8 cellular contexts compared by ENCODE assay signal in genomic region chr5:139392678-139393496, GRCh38. TPM values are rescaled to one million over a fixed set of nuclear protein-coding genes. Genes with fewer than 3 reads are reported as not detected.
DNase-seq lines count a peak whose midpoint lies in the region; ATAC-seq, FAIRE-seq and TF ChIP-seq lines count a peak whose summit lies in the region.

No MANE protein-coding gene starts in this region.

- no peaks in the 10 kb centered on the region for H3K9me3 ChIP-seq in BLaER1 treated with 17β-estradiol and CSF1 and Interleukin-3, amounts not matched to agents 10 nM and 100 nM (replicated peaks in 1 of 11)
- H3K9me3 ChIP-seq in heart right ventricle: no peaks in the 10 kb centered on the region
- no peaks in the 10 kb centered on the region for H3K9me3 ChIP-seq in small intestine (ENCODE audit: control insufficient read depth, low read depth)

- H3K27me3 ChIP-seq in BLaER1 treated with 17β-estradiol and CSF1 and Interleukin-3, amounts not matched to agents 10 nM and 100 nM: no peaks in the 10 kb centered on the region
- H3K27me3 ChIP-seq in heart right ventricle: peaks cover 0 to 35% (median 0%) of the 10 kb centered on the region in 7 donors
- H3K27me3 ChIP-seq in small intestine (ENCODE audit: control insufficient read depth in 2 of 2, insufficient read depth in 2 of 2, low read length in 2 of 2): no peaks in the 10 kb centered on the region

- peak overlapping the region; percentile 66 to 100 (median 99) for H3K27ac ChIP-seq in BLaER1 treated with 17β-estradiol and CSF1 and Interleukin-3, amounts not matched to agents 10 nM and 100 nM
- H3K27ac ChIP-seq in heart right ventricle: peak overlapping the region in 9 of 10 donors; percentile 89 to 97 (median 94)
- peak overlapping the region in 1 of 2 donors; percentile 85 for H3K27ac ChIP-seq in small intestine (ENCODE audit: low read depth in 1 of 2, low read length in 1 of 2)

- peaks cover 0 to 31% (median 28%) of the 10 kb centered on the region in 11 experiments; a peak in 18 of 22 replicates for H4K20me1 ChIP-seq in BLaER1 treated with 17β-estradiol and CSF1 and Interleukin-3, amounts not matched to agents 10 nM and 100 nM

- H3K4me2 ChIP-seq in BLaER1 treated with 17β-estradiol and CSF1 and Interleukin-3, amounts not matched to agents 10 nM and 100 nM: peak overlapping the region; percentile 90 to 99 (median 97)

- peak in 7 of 9 donors; percentile 35 to 64 (median 49) for TF ChIP-seq CTCF in heart right ventricle (IDR thresholded peaks at IDR 0.05)

- peak overlapping the region; percentile 81 to 98 (median 95) for H3K9ac ChIP-seq in BLaER1 treated with 17β-estradiol and CSF1 and Interleukin-3, amounts not matched to agents 10 nM and 100 nM

- H3K4me3 ChIP-seq in BLaER1 treated with 17β-estradiol and CSF1 and Interleukin-3, amounts not matched to agents 10 nM and 100 nM: peak overlapping the region; percentile 63 to 86 (median 76)
- peak overlapping the region; percentile 50 to 80 (median 69) for H3K4me3 ChIP-seq in heart right ventricle
- peak overlapping the region; percentile 50 to 64 for H3K4me3 ChIP-seq in small intestine (ENCODE audit: low read depth in 1 of 2, low read length in 2 of 2)

- ATAC-seq in GM19035 (IDR thresholded peaks at IDR 0.05; ENCODE audit: unreplicated experiment) (peak; percentile 48), HG03280 (IDR thresholded peaks at IDR 0.05; ENCODE audit: unreplicated experiment) (peak; percentile 43), heart right ventricle (peak in 7 of 8 donors; percentile 4 to 29 (median 16))

- intact Hi-C loops in heart right ventricle (cut with DNase I): loop anchor here in 2 of 10 donors (5.0 kb wide), 2 partner anchors 51 to 96 kb away; partner anchors contain the start of gene PAIP2 (in 1 of the 2)

- 12 to 32% methylated on average over 76 to 77 of the region's 77 CpGs for WGBS in heart right ventricle, 2 donors
- WGBS in small intestine, 3 donors: 1 to 2% (median 2%) methylated on average over 59 to 77 of the region's 77 CpGs

- DNase-seq in SHP77 (lab: John Stamatoyannopoulos, UW): peak; percentile 80 to 86
- peak; percentile 83 for DNase-seq in activated naive CD4-positive, alpha-beta T cell treated with Interleukin-2 at 50 U/mL for 16 hours
- peak in 1 of 2 donors; percentile 66 for DNase-seq in heart right ventricle
- peak; percentile 74 for DNase-seq in small intestine
- no peak for DNase-seq in pons (ENCODE audit: low spot score)

- peaks cover 0 to 28% (median 23%) of the 10 kb centered on the region in 11 experiments; a peak in 15 of 22 replicates for H3K36me3 ChIP-seq in BLaER1 treated with 17β-estradiol and CSF1 and Interleukin-3, amounts not matched to agents 10 nM and 100 nM
- H3K36me3 ChIP-seq in heart right ventricle: peaks cover 0 to 15% (median 0%) of the 10 kb centered on the region in 9 donors
- no peaks in the 10 kb centered on the region for H3K36me3 ChIP-seq in small intestine (ENCODE audit: control insufficient read depth in 2 of 2, insufficient read depth in 2 of 2, low read length in 2 of 2)

- no peak for FAIRE-seq in small intestine (lab: Jason Lieb, UNC)

- peaks cover 59 to 86% (median 78%) of the 10 kb centered on the region in 10 experiments for H3K4me1 ChIP-seq in BLaER1 treated with 17β-estradiol and CSF1 and Interleukin-3, amounts not matched to agents 10 nM and 100 nM
- peaks cover 7 to 89% (median 71%) of the 10 kb centered on the region in 9 donors for H3K4me1 ChIP-seq in heart right ventricle
- H3K4me1 ChIP-seq in small intestine (ENCODE audit: control insufficient read depth in 2 of 2, insufficient read depth in 1 of 2, low read depth in 1 of 2, low read length in 1 of 2): peaks cover under 1 to 3% of the 10 kb centered on the region in 2 donors

RNA-seq across cellular contexts. Expression of gene PROB1, which starts 2.0 kb away (rescaled TPM):
- total RNA-seq in heart right ventricle: 10 to 100 TPM; 26.3 to 64.8 (median 37.3) TPM
- 10 to 100 TPM; 12.2 to 28.5 TPM for polyA plus RNA-seq in heart right ventricle
- 1 to 10 TPM in 1 of 3 donors, under 1 TPM in 2; 0.45 to 1.0 (median 0.54) TPM for polyA plus RNA-seq in small intestine

RNA-seq across cellular contexts. Expression of gene MZB1, which starts 3.2 kb away (rescaled TPM):
- 1 to 10 TPM in 3 of 10 donors, under 1 TPM in 7; 0.28 to 6.6 (median 0.65) TPM for total RNA-seq in heart right ventricle
- polyA plus RNA-seq in heart right ventricle (1 to 10 TPM in 1 of 2 donors, under 1 TPM in 1; 0.67 to 1.5 TPM), small intestine (10 to 100 TPM in 2 of 3 donors, 1 to 10 TPM in 1; 2.7 to 58.9 (median 13.9) TPM)

RNA-seq across cellular contexts. Expression of gene SLC23A1, which starts 9.8 kb away (rescaled TPM):
- under 1 TPM in 1 of 10 donors, not detected in 9; 0.19 TPM for total RNA-seq in heart right ventricle
- polyA plus RNA-seq in heart right ventricle: not detected
- 10 to 100 TPM in 2 of 3 donors, 1 to 10 TPM in 1; 7.1 to 13.0 (median 11.9) TPM for polyA plus RNA-seq in small intestine

RNA-seq across cellular contexts. Expression of gene SPATA24, which starts 11.0 kb away (rescaled TPM):
- total RNA-seq in heart right ventricle: 10 to 100 TPM; 11.8 to 24.8 (median 16.5) TPM
- 10 to 100 TPM; 14.8 to 37.5 TPM for polyA plus RNA-seq in heart right ventricle
- 10 to 100 TPM in 2 of 3 donors, 1 to 10 TPM in 1; 7.2 to 15.1 (median 14.1) TPM for polyA plus RNA-seq in small intestine

RNA-seq across cellular contexts. Expression of gene DNAJC18, which starts 46.4 kb away (rescaled TPM):
- total RNA-seq in heart right ventricle: 10 to 100 TPM in 9 of 10 donors, 1 to 10 TPM in 1; 9.5 to 21.1 (median 14.1) TPM
- polyA plus RNA-seq in heart right ventricle: 10 to 100 TPM in 1 of 2 donors, 1 to 10 TPM in 1; 3.4 to 12.7 TPM
- 1 to 10 TPM in 2 of 3 donors, under 1 TPM in 1; 0.67 to 3.8 (median 2.7) TPM for polyA plus RNA-seq in small intestine

Comparison
In these comparisons a context has a peak if more than half of its experiments do, and no peak if none do; other contexts are left out.
1. RNA of gene PROB1, which starts 2.0 kb away (polyA plus RNA-seq): 12.2 to 28.5 TPM in heart right ventricle; 0.45 to 1.0 TPM in small intestine; every median in the first group is over 4 times any median in the second.
2. RNA of gene SLC23A1, which starts 9.8 kb away (polyA plus RNA-seq): 7.1 to 13.0 TPM in small intestine; not detected in heart right ventricle; every median in the first group is over 4 times any median in the second.
3. Peak in every context shown above with its lines, with median percentiles within 50 percentile points of each other: H3K4me3 ChIP-seq and ATAC-seq.